1 cellular context compared by ENCODE assay signal in genomic region chr7:36747969-36748574, GRCh38.
TF ChIP-seq lines count a peak whose summit lies in the region.

No MANE protein-coding gene starts in this region.

TF ChIP-seq in A549, 52 proteins besides CTCF, POLR2A, EP300 and RAD21 (continued from another document):
- TF ChIP-seq RARB (CRISPR knock-in tag; IDR thresholded peaks at IDR 0.05) (no peak), RNF2 (IDR thresholded peaks at IDR 0.05; ENCODE audit: borderline replicate concordance, low read depth) (no peak), CBX2 (IDR thresholded peaks at IDR 0.05; ENCODE audit: borderline replicate concordance, low read depth) (no peak)
- TF ChIP-seq, protein P1, sequence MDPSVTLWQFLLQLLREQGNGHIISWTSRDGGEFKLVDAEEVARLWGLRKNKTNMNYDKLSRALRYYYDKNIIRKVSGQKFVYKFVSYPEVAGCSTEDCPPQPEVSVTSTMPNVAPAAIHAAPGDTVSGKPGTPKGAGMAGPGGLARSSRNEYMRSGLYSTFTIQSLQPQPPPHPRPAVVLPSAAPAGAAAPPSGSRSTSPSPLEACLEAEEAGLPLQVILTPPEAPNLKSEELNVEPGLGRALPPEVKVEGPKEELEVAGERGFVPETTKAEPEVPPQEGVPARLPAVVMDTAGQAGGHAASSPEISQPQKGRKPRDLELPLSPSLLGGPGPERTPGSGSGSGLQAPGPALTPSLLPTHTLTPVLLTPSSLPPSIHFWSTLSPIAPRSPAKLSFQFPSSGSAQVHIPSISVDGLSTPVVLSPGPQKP (IDR thresholded peaks at IDR 0.05; ENCODE audit: low read depth, low read length) = no peak
